ENCODE assay signal across 8 cellular contexts in genomic region chr2:23926750-23927627, GRCh38. TPM values are rescaled to one million over a fixed set of nuclear protein-coding genes. Genes with fewer than 3 reads are reported as not detected.
DNase-seq lines count a peak whose midpoint lies in the region; ATAC-seq, FAIRE-seq and TF ChIP-seq lines count a peak whose summit lies in the region.

TSS of gene ATAD2B (minus strand) at chr2:23927123. CDS start at chr2:23926770, 353 bp downstream.

- TF ChIP-seq RAD21 in H1 (IDR thresholded peaks at IDR 0.05 in 1 of 2, conservative IDR thresholded peaks at IDR 0.05 in 1 of 2; ENCODE audit: low read depth in 2 of 2, low read length in 2 of 2), result peak; percentile 75 to 83

- H3K79me1 ChIP-seq in H1 (ENCODE audit: low read depth, low read length), result no peaks in the 10 kb centered on the region

- H3K4me1 Mint-ChIP-seq in Caco-2 (ENCODE audit: low read depth, unreplicated experiment), result peaks cover 25% of the 10 kb centered on the region

- H3K27me3 Mint-ChIP-seq in Caco-2 (ENCODE audit: insufficient read depth, unreplicated experiment), result no peaks in the 10 kb centered on the region

- intact Hi-C loops in Caco-2 (cut with micrococcal nuclease; ENCODE audit: unreplicated experiment), result loop anchor here (1.0 to 10.0 kb wide), 6 partner anchors 13 to 438 kb away; partner anchors contain the start of genes ITSN2, SF3B6, TP53I3 and UBXN2A

- peak within 1 kb of the TSS; percentile 87 for H3K27ac ChIP-seq in H1 (ENCODE audit: low read depth, low read length)

- no peak within 1 kb of the TSS for H2AK5ac ChIP-seq in H1 (ENCODE audit: low read depth, low read length)

- H3K36me3 Mint-ChIP-seq in Caco-2 (ENCODE audit: insufficient read depth, unreplicated experiment), result no peaks in the 10 kb centered on the region

- H2BK5ac ChIP-seq in H1 (ENCODE audit: low read depth, low read length), result peak within 1 kb of the TSS; percentile 98

- FAIRE-seq in HTR-8/SVneo (lab: Jason Lieb, UNC) (peak; percentile 95), H1 (lab: Jason Lieb, UNC) (no peak)

- H2BK20ac ChIP-seq in H1 (ENCODE audit: low read length), result no peak within 1 kb of the TSS

- peak within 1 kb of the TSS; percentile 99 for H4K8ac ChIP-seq in H1 (ENCODE audit: extremely low read depth, insufficient read depth, low read length)

- H3K18ac ChIP-seq in H1 (ENCODE audit: extremely low read depth, low read length), result peak within 1 kb of the TSS; percentile 100

- H4K91ac ChIP-seq in H1 (replicated peaks; ENCODE audit: insufficient read length, low read length), result peak within 1 kb of the TSS; percentile 95

- peak within 1 kb of the TSS; percentile 98 for H3K56ac ChIP-seq in H1 (replicated peaks; ENCODE audit: insufficient read length, low read depth, low read length)

- WGBS in H1 (ENCODE audit: extremely low coverage in 1 of 2, insufficient coverage in 1 of 2, insufficient read length in 1 of 2, insufficient replicate concordance in 2 of 2, low coverage in 1 of 2, low lambda C conversion rate in 2 of 2, missing lambda C conversion rate in 1 of 2), 2 experiments, result 1% methylated on average over 54 of the region's 89 CpGs; no CpG with 5 or more reads in 1 of the 2 experiments

- H3K14ac ChIP-seq in H1 (ENCODE audit: insufficient read length), result no peak within 1 kb of the TSS

- no peak within 1 kb of the TSS for H3K23ac ChIP-seq in H1 (ENCODE audit: insufficient read length)

- ATAC-seq in GM21367 (IDR thresholded peaks at IDR 0.05; ENCODE audit: unreplicated experiment), result peak; percentile 54

- H3K9me3 Mint-ChIP-seq in Caco-2 (ENCODE audit: unreplicated experiment), result no peaks in the 10 kb centered on the region

- CTCF ChIA-PET in Caco-2 (lab: Charles Lee) (interaction anchor here (0.5 to 3.7 kb wide), 26 partner anchors 12 to 866 kb away, joined by 3 to 64 read pairs (median 4); partner anchors contain the start of genes CENPO, PTRHD1, SF3B6 and TP53I3), H1 (lab: Charles Lee; ENCODE audit: partially characterized antibody) (interaction anchor here (0.6 to 5.0 kb wide), 31 partner anchors 9 to 254 kb away, joined by 3 to 58 read pairs (median 4); partner anchors contain the start of genes TP53I3, UBXN2A and WDCP)

- peak within 1 kb of the TSS; percentile 97 for H3K4ac ChIP-seq in H1 (replicated peaks; ENCODE audit: insufficient read length, low read depth, low read length)

- H3K79me2 ChIP-seq in H1 (ENCODE audit: control insufficient read depth in 1 of 2, insufficient read depth in 2 of 2, low read length in 2 of 2), result peaks cover 0 to 47% of the 10 kb centered on the region in 2 experiments; a peak in 3 of 4 replicates

- H2AFZ ChIP-seq in H1 (ENCODE audit: low read length), result peak within 1 kb of the TSS; percentile 66

- no peaks in the 10 kb centered on the region for H3K36me3 ChIP-seq in Caco-2 (ENCODE audit: control insufficient read depth, insufficient read depth, low read length)
- no peaks in the 10 kb centered on the region; a peak in 1 of 8 replicates for H3K36me3 ChIP-seq in H1 (ENCODE audit: control insufficient read depth in 2 of 4, insufficient read depth in 4 of 4, low read length in 3 of 4)

- H3K27me3 ChIP-seq in Caco-2 (replicated peaks; ENCODE audit: control insufficient read depth, insufficient read depth, low read length) (no peaks in the 10 kb centered on the region), H1 (replicated peaks in 1 of 4; ENCODE audit: control insufficient read depth in 3 of 4, extremely low read depth in 1 of 4, insufficient read depth in 3 of 4, low read length in 3 of 4) (no peaks in the 10 kb centered on the region)

- peak within 1 kb of the TSS; percentile 82 to 94 for H3K4me2 ChIP-seq in H1 (ENCODE audit: insufficient read depth in 1 of 2, low read depth in 2 of 2, low read length in 2 of 2)

- peak within 1 kb of the TSS; percentile 43 for H2BK120ac ChIP-seq in H1 (replicated peaks; ENCODE audit: low read depth, low read length)

- 0 out of 2 replicates have a peak, but pooled peaks cover 3% of the 10 kb centered on the region for H3K4me1 ChIP-seq in Caco-2
- H3K4me1 ChIP-seq in H1 (replicated peaks in 1 of 4; ENCODE audit: control insufficient read depth in 3 of 4, insufficient read depth in 4 of 4, low read length in 3 of 4), result peaks cover 0 to 2% (median under 1%) of the 10 kb centered on the region in 4 experiments; a peak in 3 of 7 replicates

- H3K9me3 ChIP-seq in Caco-2 (no peaks in the 10 kb centered on the region), H1 (ENCODE audit: insufficient read depth in 2 of 2, low read depth in 1 of 2, low read length in 1 of 2) (no peaks in the 10 kb centered on the region)

- H4K5ac ChIP-seq in H1 (ENCODE audit: insufficient read length, low read depth, low read length), result peak within 1 kb of the TSS; percentile 100

- H3K23me2 ChIP-seq in H1 (ENCODE audit: low read depth, low read length), result peaks cover 7% of the 10 kb centered on the region

- peak within 1 kb of the TSS; percentile 53; the same call in 1 of the 2 replicates for H2BK15ac ChIP-seq in H1 (ENCODE audit: low read length)

- POLR2A ChIA-PET in Caco-2 (lab: Charles Lee), result interaction anchor here (0.6 to 3.6 kb wide), 10 partner anchors 12 to 196 kb away, joined by 3 to 40 read pairs (median 7); partner anchors contain the start of genes FAM228B, PFN4, SF3B6 and TP53I3
- POLR2A ChIA-PET in H1 (lab: Charles Lee; ENCODE audit: partially characterized antibody), result interaction anchor here (0.6 to 7.0 kb wide), 37 partner anchors 9 to 246 kb away, joined by 3 to 130 read pairs (median 4); partner anchors contain the start of genes FKBP1B, MFSD2B, SF3B6 and TP53I3

- peaks cover 0 to 1% of the 10 kb centered on the region in 2 experiments for H4K20me1 ChIP-seq in H1 (replicated peaks in 1 of 2; ENCODE audit: control insufficient read depth in 1 of 2, insufficient read depth in 2 of 2, low read length in 2 of 2)

- no TSS peak for BruUV-seq in Caco-2 (replicated peaks; lab: Mats Ljungman, UMichigan)

- H3K4me3 Mint-ChIP-seq in Caco-2 (ENCODE audit: unreplicated experiment), result peak within 1 kb of the TSS; percentile 91

- H2BK12ac ChIP-seq in H1 (ENCODE audit: low read depth, low read length), result peak within 1 kb of the TSS; percentile 62; the same call in 1 of the 2 replicates

- peak; percentile 74 to 92 for TF ChIP-seq CTCF in Caco-2 (IDR thresholded peaks at IDR 0.05; ENCODE audit: insufficient read depth in 1 of 2, low read depth in 1 of 2, low read length in 1 of 2, severe bottlenecking in 1 of 2, unreplicated experiment in 1 of 2)
- peak; percentile 87 to 96 (median 87) for TF ChIP-seq CTCF in H1 (IDR thresholded peaks at IDR 0.05; ENCODE audit: control extremely low read depth in 1 of 3, insufficient read depth in 1 of 3, low read depth in 1 of 3, low read length in 3 of 3)

- H3K27ac Mint-ChIP-seq in Caco-2 (ENCODE audit: unreplicated experiment), result peak within 1 kb of the TSS; percentile 94

- peak within 1 kb of the TSS; percentile 85 to 98 (median 95) for H3K9ac ChIP-seq in H1 (replicated peaks in 1 of 4; ENCODE audit: extremely low read depth in 1 of 4, low read depth in 3 of 4, low read length in 3 of 4)

- DNase-seq in Caco-2 (peak; percentile 91 to 99), HTR-8/SVneo (ENCODE audit: insufficient read length, low spot score) (peak; percentile 94), NOMO-1 treated with DMSO at 0.1 percent for 48 hours (lab: John Stamatoyannopoulos, UW; ENCODE audit: unreplicated experiment) (peak; percentile 91), H1 (ENCODE audit: low read depth in 1 of 2, low spot score in 2 of 2) (peak; percentile 85 to 97), mesenteric fat pad (ENCODE audit: low spot score) (peak; percentile 96)
- DNase-seq in activated CD8-positive, alpha-beta memory T cell treated with anti-CD3 and anti-CD28 coated beads for 48 hours (ENCODE audit: low read depth in 2 of 3, low spot score in 2 of 3), result peak; percentile 78 to 92 (median 79)
- peak; percentile 79 for DNase-seq in stimulated activated CD8-positive, alpha-beta memory T cell treated with anti-CD3 and anti-CD28 coated beads, Interleukin-15, amount 100 ng/mL, for 24 hours (ENCODE audit: low read depth)

- peak; percentile 85 to 94 for TF ChIP-seq POLR2A in H1 (IDR thresholded peaks at IDR 0.05; ENCODE audit: control extremely low read depth in 1 of 2, low read depth in 2 of 2, low read length in 2 of 2)

- peak within 1 kb of the TSS; percentile 99 for H3K4me3 ChIP-seq in Caco-2 (ENCODE audit: low read depth, low read length)
- peak within 1 kb of the TSS; percentile 69 to 90 (median 82) for H3K4me3 ChIP-seq in H1 (ENCODE audit: extremely low read depth in 1 of 4, insufficient read depth in 2 of 4, low read depth in 3 of 4, low read length in 4 of 4)

- 0 out of 3 replicates have a peak, but pooled peaks of 1 of the 2 experiments have one; percentile 80 for TF ChIP-seq EP300 in H1 (IDR thresholded peaks at IDR 0.05; ENCODE audit: borderline replicate concordance in 1 of 2, low read depth in 2 of 2, low read length in 2 of 2)

TF ChIP-seq in H1, 55 proteins besides CTCF, POLR2A, EP300 and RAD21 (continues in another document):
- peak; percentile 15 for TF ChIP-seq EZH2 (IDR thresholded peaks at IDR 0.05; ENCODE audit: low read depth, low read length, severe bottlenecking)
- peak; percentile 88 for TF ChIP-seq TAF7 (optimal IDR thresholded peaks at IDR 0.05; ENCODE audit: borderline replicate concordance, low read depth, low read length)
- TF ChIP-seq BCL11A (IDR thresholded peaks at IDR 0.05; ENCODE audit: low read depth in 2 of 2, low read length in 2 of 2), result no peak
- TF ChIP-seq USF2 (IDR thresholded peaks at IDR 0.05; ENCODE audit: low read length), result no peak
- no peak for TF ChIP-seq SAP30 (IDR thresholded peaks at IDR 0.05; ENCODE audit: insufficient read depth, insufficient replicate concordance, low read length)

RNA-seq across cellular contexts. Expression of gene ATAD2B, which starts in this region (rescaled TPM):
- total RNA-seq in Caco-2 (2022), result 28.9 and 32.1 TPM in 2 replicates
- total RNA-seq in H1 (2021; fragmentation: NEBNext Ultra II Directional; extraction: Animal tissue kit (Norgen Biotek cat#: 25700)), result 15.3 and 16.1 TPM in 2 replicates
- 2.7 and 3.4 TPM in 2 replicates for polyA plus RNA-seq in H1 (2011; rRNA removed)
- 3.7 TPM for polyA plus RNA-seq in H1 (2011; cell fraction: cytosol; rRNA removed)
- 5.3 TPM for polyA plus RNA-seq in H1 (2011; cell fraction: nucleus; rRNA removed)
- 2.6 to 5.3 TPM (median 4.3 TPM) in 4 replicates for polyA plus RNA-seq in H1 (2012, experiment 1 of 2)
- polyA plus RNA-seq in H1 (2012, experiment 2 of 2), result 0.42 TPM
- 4.7 TPM for polyA plus RNA-seq in H1 (2013, experiment 1 of 2)
- polyA plus RNA-seq in H1 (2013, experiment 2 of 2), result 4.0 TPM
- polyA minus RNA-seq in H1 (2011; rRNA and poly(A)+ RNA removed), result 12.9 and 15.0 TPM in 2 replicates
- 7.2 TPM for polyA minus RNA-seq in H1 (2011; cell fraction: cytosol; rRNA and poly(A)+ RNA removed)
- polyA minus RNA-seq in H1 (2011; cell fraction: nucleus; rRNA and poly(A)+ RNA removed), result 38.5 TPM
- 24.0 TPM for total RNA-seq in mesenteric fat pad

Comparison
In these comparisons a context has a peak if more than half of its experiments do, and no peak if none do; other contexts are left out.
1. Peak in every context shown above with its lines: DNase-seq, ATAC-seq, H3K4me3 ChIP-seq and H3K27ac ChIP-seq.